1 cellular context compared by ENCODE assay signal in genomic region chr19:38583219-38583984, GRCh38.
TF ChIP-seq lines count a peak whose summit lies in the region.

No MANE protein-coding gene starts in this region.

TF ChIP-seq in SK-N-SH treated with all-trans-retinoic acid at 6 μM for 48 hours, 23 proteins besides CTCF, POLR2A, EP300 and RAD21 (continued from another document):
- TF ChIP-seq, protein P1, sequence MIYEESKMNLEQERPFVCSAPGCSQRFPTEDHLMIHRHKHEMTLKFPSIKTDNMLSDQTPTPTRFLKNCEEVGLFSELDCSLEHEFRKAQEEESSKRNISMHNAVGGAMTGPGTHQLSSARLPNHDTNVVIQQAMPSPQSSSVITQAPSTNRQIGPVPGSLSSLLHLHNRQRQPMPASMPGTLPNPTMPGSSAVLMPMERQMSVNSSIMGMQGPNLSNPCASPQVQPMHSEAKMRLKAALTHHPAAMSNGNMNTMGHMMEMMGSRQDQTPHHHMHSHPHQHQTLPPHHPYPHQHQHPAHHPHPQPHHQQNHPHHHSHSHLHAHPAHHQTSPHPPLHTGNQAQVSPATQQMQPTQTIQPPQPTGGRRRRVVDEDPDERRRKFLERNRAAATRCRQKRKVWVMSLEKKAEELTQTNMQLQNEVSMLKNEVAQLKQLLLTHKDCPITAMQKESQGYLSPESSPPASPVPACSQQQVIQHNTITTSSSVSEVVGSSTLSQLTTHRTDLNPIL (CRISPR knock-in tag; IDR thresholded peaks at IDR 0.05; ENCODE audit: low read depth), result no peak
- TF ChIP-seq SNAI2 (CRISPR knock-in tag; IDR thresholded peaks at IDR 0.05) (no peak), ZNF8 (CRISPR knock-in tag; IDR thresholded peaks at IDR 0.05) (no peak), PPARA (CRISPR knock-in tag; IDR thresholded peaks at IDR 0.05; ENCODE audit: borderline replicate concordance) (no peak), ZFP30 (CRISPR knock-in tag; IDR thresholded peaks at IDR 0.05) (no peak), ZNF70 (CRISPR knock-in tag; IDR thresholded peaks at IDR 0.05) (no peak), RARB (CRISPR knock-in tag; IDR thresholded peaks at IDR 0.05) (no peak)
